ENCODE assay signal across 10 cellular contexts in the genomic region with DNA sequence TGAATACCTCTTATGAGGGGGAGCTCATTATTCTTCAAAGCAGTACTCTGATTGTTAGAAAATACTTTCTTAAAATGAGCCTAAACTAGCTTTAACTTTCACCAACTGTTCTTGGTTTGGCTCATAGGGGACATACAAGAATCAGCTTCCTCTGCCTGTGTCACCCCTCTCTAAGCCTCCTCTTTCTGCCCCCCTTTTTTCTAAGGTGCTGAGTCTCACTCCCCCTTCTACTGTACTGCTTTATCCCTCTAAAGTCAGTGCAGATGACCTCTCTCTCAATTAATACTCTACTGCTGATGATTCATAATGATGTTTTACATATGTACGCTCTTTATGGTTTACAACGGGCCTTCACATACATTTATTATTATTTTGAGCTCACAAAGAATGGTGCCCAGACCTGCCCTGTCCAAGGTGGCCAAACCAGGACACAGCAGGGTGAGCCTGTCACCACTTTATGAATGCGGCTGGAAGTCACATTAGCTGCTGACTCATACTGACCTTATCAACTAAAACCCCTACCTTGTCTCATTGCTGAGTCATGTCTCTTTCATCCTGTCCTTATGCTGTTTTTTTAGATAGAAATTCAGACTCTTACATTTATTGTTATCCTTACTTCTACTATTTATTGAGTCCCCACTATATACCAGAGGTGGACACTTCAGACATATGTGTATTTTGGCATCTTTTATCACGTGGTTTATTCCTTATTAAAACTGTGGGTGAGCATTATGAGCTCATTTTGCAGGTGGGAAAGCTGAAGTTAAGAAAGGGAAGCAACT.
DNase-seq lines count a peak whose midpoint lies in the region; ATAC-seq and TF ChIP-seq lines count a peak whose summit lies in the region.
"Had no signal": no experiment of that assay in that cellular context is flagged by ENCODE, and none has a peak within 500 bp of the region (broad histone marks: within the 10 kb centered on the region; RNA-seq: fewer than 3 reads in every experiment).

No MANE protein-coding gene starts in this region.

- no peaks in the 10 kb centered on the region for H3K9me3 ChIP-seq in sigmoid colon

- POLR2A ChIA-PET in naive thymus-derived CD8-positive, alpha-beta T cell (lab: Charles Lee), result no interaction called here

- ATAC-seq in GM18499 (IDR thresholded peaks at IDR 0.05; ENCODE audit: insufficient read depth, unreplicated experiment) (peak; percentile 77), HG02759 (IDR thresholded peaks at IDR 0.05; ENCODE audit: unreplicated experiment) (no peak)
- no peak for ATAC-seq in naive thymus-derived CD8-positive, alpha-beta T cell
- ATAC-seq: sciatic nerve had no signal

- intact Hi-C loops in sigmoid colon (cut with DNase I), result no loop called here

- TF ChIP-seq POLR2A in sigmoid colon (IDR thresholded peaks at IDR 0.05), result no peak

- no peak overlapping the region for H3K4me3 ChIP-seq in sigmoid colon

- no peaks in the 10 kb centered on the region for H3K4me1 ChIP-seq in sigmoid colon

- H3K9me3 Mint-ChIP-seq in naive thymus-derived CD8-positive, alpha-beta T cell, result no peaks in the 10 kb centered on the region

- H3K27ac ChIP-seq in cingulate gyrus (ENCODE audit: low read depth, low read length) (peak overlapping the region; percentile 99), sigmoid colon (no peak overlapping the region)

- 6 to 44% methylated on average over 4 of the region's 4 CpGs for WGBS in sigmoid colon, 2 donors

- TF ChIP-seq EP300 in sigmoid colon (IDR thresholded peaks at IDR 0.05), result no peak

- no peaks in the 10 kb centered on the region for H3K27me3 ChIP-seq in sigmoid colon

- DNase-seq in A172 (ENCODE audit: low spot score) (peak; percentile 97), M059J (ENCODE audit: low read depth) (peak; percentile 86), NCI-H2171 treated with DMSO at 0.1 percent for 48 hours (lab: John Stamatoyannopoulos, UW) (no peak), sigmoid colon (no peak)
- no peak for DNase-seq in naive thymus-derived CD8-positive, alpha-beta T cell
- DNase-seq: DND-41 had no signal

- peak overlapping the region in 1 of 10 donors; percentile 1 for H3K27ac Mint-ChIP-seq in naive thymus-derived CD8-positive, alpha-beta T cell

- no peak overlapping the region for H3K4me3 Mint-ChIP-seq in naive thymus-derived CD8-positive, alpha-beta T cell

- no peaks in the 10 kb centered on the region for H3K36me3 Mint-ChIP-seq in naive thymus-derived CD8-positive, alpha-beta T cell

- H3K27me3 Mint-ChIP-seq in naive thymus-derived CD8-positive, alpha-beta T cell, result peaks cover 0 to 11% (median 3%) of the 10 kb centered on the region in 5 donors

- H3K36me3 ChIP-seq in sigmoid colon, result no peaks in the 10 kb centered on the region

- no peak for TF ChIP-seq CTCF in sigmoid colon (IDR thresholded peaks at IDR 0.05)

- no peaks in the 10 kb centered on the region for H3K4me1 Mint-ChIP-seq in naive thymus-derived CD8-positive, alpha-beta T cell

Comparison
In these comparisons a context has a peak if more than half of its experiments do, and no peak if none do; other contexts are left out.
1. DNase-seq: peak in A172 (single experiment) and M059J (single experiment); none in naive thymus-derived CD8-positive, alpha-beta T cell (0 of 10), NCI-H2171 treated with DMSO at 0.1 percent for 48 hours (single experiment) and sigmoid colon (single experiment).